21 cellular contexts compared by ENCODE assay signal in genomic region chr22:40340044-40340443, GRCh38. TPM values are rescaled to one million over a fixed set of nuclear protein-coding genes. Genes with fewer than 3 reads are reported as not detected.
DNase-seq lines count a peak whose midpoint lies in the region; ATAC-seq and TF ChIP-seq lines count a peak whose summit lies in the region.
"Had no signal": no experiment of that assay in that cellular context is flagged by ENCODE, and none has a peak within 500 bp of the region (broad histone marks: within the 10 kb centered on the region; RNA-seq: fewer than 3 reads in every experiment).

No MANE protein-coding gene starts in this region.

- no peak for TF ChIP-seq POLR2A in lower leg skin (IDR thresholded peaks at IDR 0.05)

- H3K4me1 Mint-ChIP-seq in activated CD4-positive, alpha-beta memory T cell treated with anti-CD3 and anti-CD28 coated beads for 36 hours (ENCODE audit: low read depth), result peaks cover 56% of the 10 kb centered on the region
- peaks cover 66% of the 10 kb centered on the region for H3K4me1 Mint-ChIP-seq in activated CD4-positive, alpha-beta memory T cell treated with anti-CD3 and anti-CD28 coated beads, Interleukin-2, amount 10 ng/mL, durations not matched to agents 7 days and 5 days
- peaks cover 42% of the 10 kb centered on the region for H3K4me1 Mint-ChIP-seq in activated B cell treated with CpG ODN at 0.5 μM for 24 hours

- no peaks in the 10 kb centered on the region for H3K9me3 Mint-ChIP-seq in activated CD4-positive, alpha-beta memory T cell treated with anti-CD3 and anti-CD28 coated beads for 36 hours
- no peaks in the 10 kb centered on the region for H3K9me3 Mint-ChIP-seq in activated CD4-positive, alpha-beta memory T cell treated with anti-CD3 and anti-CD28 coated beads, Interleukin-2, amount 10 ng/mL, durations not matched to agents 7 days and 5 days
- H3K9me3 Mint-ChIP-seq in activated B cell treated with CpG ODN at 0.5 μM for 24 hours, result no peaks in the 10 kb centered on the region

- intact Hi-C loops in activated CD4-positive, alpha-beta memory T cell treated with anti-CD3 and anti-CD28 coated beads for 36 hours (cut with micrococcal nuclease), result loop anchor here (10.0 kb wide), 1 partner anchor 405 kb away; no protein-coding TSS in a partner anchor
- intact Hi-C loops in activated B cell treated with CpG ODN at 0.5 μM for 24 hours (cut with micrococcal nuclease) (no loop called here), mucosa of descending colon (cut with DNase I, micrococcal nuclease) (loop anchor here in 1 of 2 donors (10.0 kb wide), 2 partner anchors 295 to 805 kb away; partner anchors contain the start of gene RPS19BP1), lower leg skin (cut with DNase I; ENCODE audit: low total_unique reads) (loop anchor here (10.0 kb wide), 2 partner anchors 315 to 805 kb away; partner anchors contain the start of gene RPS19BP1)

- peak overlapping the region; percentile 1 for H3K27ac Mint-ChIP-seq in activated CD4-positive, alpha-beta memory T cell treated with anti-CD3 and anti-CD28 coated beads for 36 hours
- no peak overlapping the region for H3K27ac Mint-ChIP-seq in activated CD4-positive, alpha-beta memory T cell treated with anti-CD3 and anti-CD28 coated beads, Interleukin-2, amount 10 ng/mL, durations not matched to agents 7 days and 5 days
- peak overlapping the region; percentile 13 for H3K27ac Mint-ChIP-seq in activated B cell treated with CpG ODN at 0.5 μM for 24 hours

- CTCF ChIA-PET in activated CD4-positive, alpha-beta memory T cell treated with anti-CD3 and anti-CD28 coated beads for 36 hours (lab: Charles Lee), result interaction anchor here (0.6 kb wide), 1 partner anchor 811 kb away, joined by 3 read pairs; no protein-coding TSS in a partner anchor
- CTCF ChIA-PET in activated CD4-positive, alpha-beta memory T cell treated with anti-CD3 and anti-CD28 coated beads, Interleukin-2, amount 10 ng/mL, durations not matched to agents 7 days and 5 days (lab: Charles Lee), result no interaction called here
- CTCF ChIA-PET in activated B cell treated with CpG ODN at 0.5 μM for 24 hours (lab: Charles Lee), result no interaction called here

- ATAC-seq in activated B cell treated with CpG ODN at 0.5 μM for 24 hours (ENCODE audit: low read depth) (no peak), mucosa of descending colon (peak; percentile 84), GM21723 (IDR thresholded peaks at IDR 0.05; ENCODE audit: unreplicated experiment) (no peak)
- ATAC-seq: HCT116 had no signal

- H3K4me3 ChIP-seq in mucosa of descending colon (no peak overlapping the region), lower leg skin (ENCODE audit: low read depth, poor library complexity, severe bottlenecking) (no peak overlapping the region)
- H3K4me3 ChIP-seq: SK-N-MC had no signal

- H3K9me3 ChIP-seq in mucosa of descending colon, result no peaks in the 10 kb centered on the region

- TF ChIP-seq CTCF in activated B cell treated with CpG ODN at 0.5 μM for 24 hours (IDR thresholded peaks at IDR 0.05), result no peak
- TF ChIP-seq CTCF in mucosa of descending colon (IDR thresholded peaks at IDR 0.05), result no peak
- no peak for TF ChIP-seq CTCF in lower leg skin (IDR thresholded peaks at IDR 0.05)

- no peaks in the 10 kb centered on the region for H3K36me3 ChIP-seq in mucosa of descending colon (ENCODE audit: low read depth)

- no peaks in the 10 kb centered on the region for H3K27me3 Mint-ChIP-seq in activated CD4-positive, alpha-beta memory T cell treated with anti-CD3 and anti-CD28 coated beads for 36 hours
- H3K27me3 Mint-ChIP-seq in activated CD4-positive, alpha-beta memory T cell treated with anti-CD3 and anti-CD28 coated beads, Interleukin-2, amount 10 ng/mL, durations not matched to agents 7 days and 5 days, result no peaks in the 10 kb centered on the region
- H3K27me3 Mint-ChIP-seq in activated B cell treated with CpG ODN at 0.5 μM for 24 hours, result no peaks in the 10 kb centered on the region

- WGBS in lower leg skin, 2 donors, result 94 to 95% methylated on average over 5 of the region's 5 CpGs

- no peak overlapping the region for H3K4me3 Mint-ChIP-seq in activated CD4-positive, alpha-beta memory T cell treated with anti-CD3 and anti-CD28 coated beads for 36 hours
- no peak overlapping the region for H3K4me3 Mint-ChIP-seq in activated CD4-positive, alpha-beta memory T cell treated with anti-CD3 and anti-CD28 coated beads, Interleukin-2, amount 10 ng/mL, durations not matched to agents 7 days and 5 days
- no peak overlapping the region for H3K4me3 Mint-ChIP-seq in activated B cell treated with CpG ODN at 0.5 μM for 24 hours

- no peak for DNase-seq in activated CD4-positive, alpha-beta memory T cell treated with anti-CD3 and anti-CD28 coated beads for 36 hours
- DNase-seq in activated CD4-positive, alpha-beta memory T cell treated with anti-CD3 and anti-CD28 coated beads, Interleukin-2, amount 10 ng/mL, durations not matched to agents 7 days and 5 days, result no peak
- DNase-seq in activated B cell treated with CpG ODN at 0.5 μM for 24 hours (no peak), mucosa of descending colon (peak in 2 of 3 donors; percentile 59 to 64), lower leg skin (ENCODE audit: low spot score in 2 of 2) (no peak), iPS-NIHi7 (ENCODE audit: extremely low spot score) (no peak)
- DNase-seq: AML-193; C1 segment of cervical spinal cord; DMS53; GDM1; KG1; NCI-H1092; NCI-H1436 treated with DMSO at 0.1 percent for 48 hours; NCI-H1930; NCI-H2227 treated with DMSO at 0.1 percent for 48 hours; NCI-H510A; NK-92 treated with Interleukin-12 subunit alpha and Interleukin-12 subunit beta, amount 100 ng/mL, for 24 hours; SHP77 treated with DMSO at 0.1 percent for 48 hours had no signal

- POLR2A ChIA-PET in activated CD4-positive, alpha-beta memory T cell treated with anti-CD3 and anti-CD28 coated beads for 36 hours (lab: Charles Lee), result no interaction called here
- POLR2A ChIA-PET in activated CD4-positive, alpha-beta memory T cell treated with anti-CD3 and anti-CD28 coated beads, Interleukin-2, amount 10 ng/mL, durations not matched to agents 7 days and 5 days (lab: Charles Lee), result interaction anchor here (1.1 to 2.4 kb wide), 3 partner anchors 10 to 16 kb away, joined by 6 to 7 read pairs (median 6); no protein-coding TSS in a partner anchor
- POLR2A ChIA-PET in activated B cell treated with CpG ODN at 0.5 μM for 24 hours (lab: Charles Lee), result interaction anchor here (0.6 kb wide), 1 partner anchor 9 kb away, joined by 3 read pairs; no protein-coding TSS in a partner anchor

- peaks cover 6% of the 10 kb centered on the region for H3K36me3 Mint-ChIP-seq in activated CD4-positive, alpha-beta memory T cell treated with anti-CD3 and anti-CD28 coated beads for 36 hours
- peaks cover 18% of the 10 kb centered on the region for H3K36me3 Mint-ChIP-seq in activated CD4-positive, alpha-beta memory T cell treated with anti-CD3 and anti-CD28 coated beads, Interleukin-2, amount 10 ng/mL, durations not matched to agents 7 days and 5 days (ENCODE audit: low read depth)
- H3K36me3 Mint-ChIP-seq in activated B cell treated with CpG ODN at 0.5 μM for 24 hours (ENCODE audit: low read depth), result peaks cover 6% of the 10 kb centered on the region

- peaks cover 12% of the 10 kb centered on the region for H3K4me1 ChIP-seq in mucosa of descending colon (ENCODE audit: low read depth)

RNA-seq across cellular contexts. Expression of gene ADSL, which starts 6.3 kb away (rescaled TPM):
- 100 to 1,000 TPM; 143 to 146 TPM for total RNA-seq in activated CD4-positive, alpha-beta memory T cell treated with anti-CD3 and anti-CD28 coated beads for 36 hours
- 100 to 1,000 TPM in 1 of 2 experiments, 10 to 100 TPM in 1; 95.0 to 105 TPM for total RNA-seq in activated CD4-positive, alpha-beta memory T cell treated with anti-CD3 and anti-CD28 coated beads, Interleukin-2, amount 10 ng/mL, durations not matched to agents 7 days and 5 days
- 102 and 109 TPM in 2 replicates for total RNA-seq in activated B cell treated with CpG ODN at 0.5 μM for 24 hours
- 10 to 100 TPM; 34.0 to 48.1 (median 42.8) TPM for total RNA-seq in mucosa of descending colon
- total RNA-seq in lower leg skin, result 10 to 100 TPM; 26.7 to 49.0 (median 36.6) TPM

RNA-seq across cellular contexts. Expression of gene SGSM3, which starts 30.4 kb away (rescaled TPM):
- total RNA-seq in activated CD4-positive, alpha-beta memory T cell treated with anti-CD3 and anti-CD28 coated beads for 36 hours, result 10 to 100 TPM; 53.2 to 55.4 TPM
- total RNA-seq in activated CD4-positive, alpha-beta memory T cell treated with anti-CD3 and anti-CD28 coated beads, Interleukin-2, amount 10 ng/mL, durations not matched to agents 7 days and 5 days, result 10 to 100 TPM; 70.0 to 72.2 TPM
- 111 and 123 TPM in 2 replicates for total RNA-seq in activated B cell treated with CpG ODN at 0.5 μM for 24 hours
- total RNA-seq in mucosa of descending colon, result 100 to 1,000 TPM in 2 of 3 donors, 10 to 100 TPM in 1; 89.8 to 128 (median 108) TPM
- 10 to 100 TPM; 42.7 to 67.9 (median 57.7) TPM for total RNA-seq in lower leg skin

Comparison
In these comparisons a context has a peak if more than half of its experiments do, and no peak if none do; other contexts are left out.
1. DNase-seq: peak in mucosa of descending colon (2 of 3); none in activated CD4-positive, alpha-beta memory T cell treated with anti-CD3 and anti-CD28 coated beads for 36 hours (single experiment), activated CD4-positive, alpha-beta memory T cell treated with anti-CD3 and anti-CD28 coated beads, Interleukin-2, amount 10 ng/mL, durations not matched to agents 7 days and 5 days (single experiment), activated B cell treated with CpG ODN at 0.5 μM for 24 hours (single experiment), lower leg skin (0 of 2) and iPS-NIHi7 (single experiment).